ENCODE assay signal across 10 cellular contexts in genomic region chr7:43868181-43868580, GRCh38. TPM values are rescaled to one million over a fixed set of nuclear protein-coding genes. Genes with fewer than 3 reads are reported as not detected.
DNase-seq lines count a peak whose midpoint lies in the region; ATAC-seq, FAIRE-seq and TF ChIP-seq lines count a peak whose summit lies in the region.
"Had no signal": no experiment of that assay in that cellular context is flagged by ENCODE, and none has a peak within 500 bp of the region (broad histone marks: within the 10 kb centered on the region; RNA-seq: fewer than 3 reads in every experiment).

No MANE protein-coding gene starts in this region.

- H4K20me1 ChIP-seq in PC-9 (ENCODE audit: insufficient read depth) = no peaks in the 10 kb centered on the region
- no peaks in the 10 kb centered on the region for H4K20me1 ChIP-seq in endothelial cell of umbilical vein (replicated peaks; ENCODE audit: control insufficient read depth, extremely low read depth, insufficient read depth, low read length)

- H3F3A ChIP-seq in PC-9 (ENCODE audit: insufficient read depth, low read depth) = peaks cover 48% of the 10 kb centered on the region

- no peak for ATAC-seq in psoas muscle
- no peak for ATAC-seq in activated CD4-positive, CD25-positive, alpha-beta regulatory T cell treated with anti-CD3 and anti-CD28 coated beads, Interleukin-2, amount 50 U/mL, for 24 hours

- H3K4me3 ChIP-seq in GM12864 (ENCODE audit: low read depth, low read length) (peak overlapping the region; percentile 87; the same call in 1 of the 2 replicates), PC-9 (peak overlapping the region; percentile 69), endothelial cell of umbilical vein (replicated peaks in 1 of 3; ENCODE audit: insufficient read depth in 1 of 3, low read depth in 1 of 3, low read length in 3 of 3) (peak overlapping the region in 1 of 3 experiments; percentile 66), psoas muscle (peak overlapping the region; percentile 84)

- H3K9me1 ChIP-seq in endothelial cell of umbilical vein (replicated peaks; ENCODE audit: control insufficient read depth, extremely low read depth, insufficient read depth, low read length) = no peaks in the 10 kb centered on the region

- no peak overlapping the region for H3K9ac ChIP-seq in endothelial cell of umbilical vein (replicated peaks; ENCODE audit: extremely low read depth, insufficient read depth, low read length)

- POLR2A ChIA-PET in PC-9 (lab: Charles Lee; ENCODE audit: unreplicated experiment) = interaction anchor here (0.7 kb wide), 1 partner anchor 605 kb away, joined by 3 read pairs; no protein-coding TSS in a partner anchor
- POLR2A ChIA-PET in endothelial cell of umbilical vein (lab: Charles Lee) = no interaction called here

- FAIRE-seq in endothelial cell of umbilical vein (lab: Jason Lieb, UNC) = no peak
- FAIRE-seq: HTR-8/SVneo had no signal

- dilution Hi-C loops in endothelial cell of umbilical vein (cut with MboI; ENCODE audit: extremely low pct_ligation_motif_present, low sequenced_read_pairs) = no loop called here

- TF ChIP-seq CTCF in GM12864 (IDR thresholded peaks at IDR 0.05; ENCODE audit: low read depth, low read length, missing control alignments) (no peak), PC-9 (conservative IDR thresholded peaks at IDR 0.05) (no peak), endothelial cell of umbilical vein (IDR thresholded peaks at IDR 0.05; ENCODE audit: extremely low read depth in 1 of 2, insufficient read depth in 1 of 2, low read depth in 1 of 2, low read length in 2 of 2) (no peak), psoas muscle (IDR thresholded peaks at IDR 0.05) (no peak)

- no peaks in the 10 kb centered on the region for H3K27me3 ChIP-seq in PC-9 (ENCODE audit: insufficient read depth, low read depth)
- H3K27me3 ChIP-seq in endothelial cell of umbilical vein (ENCODE audit: control insufficient read depth in 2 of 2, insufficient read depth in 2 of 2, low read length in 2 of 2) = peaks cover 0 to 2% of the 10 kb centered on the region in 2 experiments
- H3K27me3 ChIP-seq in psoas muscle (ENCODE audit: insufficient read depth in 3 of 3, low read length in 2 of 3) = no peaks in the 10 kb centered on the region

- H3K9me2 ChIP-seq in PC-9 (ENCODE audit: insufficient read depth) = no peaks in the 10 kb centered on the region

- TF ChIP-seq POLR2A in endothelial cell of umbilical vein (IDR thresholded peaks at IDR 0.05; ENCODE audit: low read depth, low read length) = no peak

- BruUV-seq in PC-9 (replicated peaks; lab: Mats Ljungman, UMichigan) (no TSS peak), endothelial cell of umbilical vein (replicated peaks; lab: Mats Ljungman, UMichigan) (no TSS peak)

- H3K79me2 ChIP-seq in PC-9 (ENCODE audit: low read depth) (peaks cover 15% of the 10 kb centered on the region), endothelial cell of umbilical vein (ENCODE audit: control insufficient read depth, insufficient read depth, low read length) (no peaks in the 10 kb centered on the region)

- intact Hi-C loops in PC-9 (cut with micrococcal nuclease; ENCODE audit: unreplicated experiment) = loop anchor here (2.0 kb wide), 1 partner anchor 19 kb away; no protein-coding TSS in a partner anchor
- intact Hi-C loops in endothelial cell of umbilical vein (cut with micrococcal nuclease) = loop anchor here (2.0 kb wide), 1 partner anchor 39 kb away; the partner anchor contains the start of gene URGCP
- intact Hi-C loops in psoas muscle (cut with DNase I) = no loop called here

- WGBS in psoas muscle, 3 donors = 62 to 66% (median 64%) methylated on average over 7 of the region's 7 CpGs

- CTCF ChIA-PET in PC-9 (lab: Charles Lee) (no interaction called here), endothelial cell of umbilical vein (lab: Charles Lee) (no interaction called here)

- H2AFZ ChIP-seq in PC-9 (peak overlapping the region; percentile 84; the same call in 1 of the 2 replicates), endothelial cell of umbilical vein (ENCODE audit: low read depth, low read length) (no peak overlapping the region)

- peaks cover 19% of the 10 kb centered on the region for H3K36me3 ChIP-seq in PC-9 (ENCODE audit: low read depth)
- H3K36me3 ChIP-seq in endothelial cell of umbilical vein (ENCODE audit: control insufficient read depth in 2 of 2, extremely low read depth in 1 of 2, insufficient read depth in 2 of 2, low read length in 2 of 2) = peaks cover 3 to 9% of the 10 kb centered on the region in 2 experiments
- peaks cover 8 to 30% of the 10 kb centered on the region in 2 donors for H3K36me3 ChIP-seq in psoas muscle (ENCODE audit: insufficient read depth in 1 of 2, low read depth in 1 of 2)

- H3K27ac ChIP-seq in PC-9 (no peak overlapping the region), endothelial cell of umbilical vein (ENCODE audit: insufficient read depth, low read depth, low read length) (no peak overlapping the region), psoas muscle (peak overlapping the region; percentile 88)

- H3K4me1 ChIP-seq in PC-9 (replicated peaks; ENCODE audit: insufficient read depth) (peaks cover 58% of the 10 kb centered on the region), endothelial cell of umbilical vein (ENCODE audit: control insufficient read depth, extremely low read depth, insufficient read depth, low read length) (peaks cover 11% of the 10 kb centered on the region), psoas muscle (peaks cover 33% of the 10 kb centered on the region)

- H3K9me3 ChIP-seq in PC-9 (ENCODE audit: insufficient read depth, low read depth) (peaks cover 6% of the 10 kb centered on the region), endothelial cell of umbilical vein (replicated peaks; ENCODE audit: control insufficient read depth, insufficient read depth, low read length) (no peaks in the 10 kb centered on the region), psoas muscle (no peaks in the 10 kb centered on the region)

- peak overlapping the region; percentile 93 for H3K4me2 ChIP-seq in PC-9
- peak overlapping the region; percentile 73 for H3K4me2 ChIP-seq in endothelial cell of umbilical vein (ENCODE audit: insufficient read depth, low read length)

- DNase-seq in GM12864 (ENCODE audit: low read depth) (no peak), PC-9 (no peak), endothelial cell of umbilical vein (ENCODE audit: low read depth, low spot score) (no peak), psoas muscle (no peak), medulla oblongata (ENCODE audit: extremely low spot score) (no peak), activated gamma-delta T cell treated with Interleukin-2 at 50 U/mL for 16 hours (no peak), cortex of kidney (lab: John Stamatoyannopoulos, UW) (no peak)
- DNase-seq: hippocampal formation had no signal

TF ChIP-seq in endothelial cell of umbilical vein, 7 proteins besides CTCF, POLR2A, EP300 and RAD21 (continues in another document):
- TF ChIP-seq MYC (IDR thresholded peaks at IDR 0.05; ENCODE audit: low read depth, low read length) = no peak
- no peak for TF ChIP-seq EZH2 (IDR thresholded peaks at IDR 0.05; ENCODE audit: borderline replicate concordance, low read depth, low read length, severe bottlenecking)
- no peak for TF ChIP-seq MAX (IDR thresholded peaks at IDR 0.05; ENCODE audit: insufficient read depth, insufficient read length)
- TF ChIP-seq POLR2AphosphoS5 (IDR thresholded peaks at IDR 0.05; ENCODE audit: insufficient read depth, low read depth, low read length) = no peak
- TF ChIP-seq FOS (IDR thresholded peaks at IDR 0.05; ENCODE audit: borderline replicate concordance, insufficient read depth, low read length) = no peak
- TF ChIP-seq JUN (IDR thresholded peaks at IDR 0.05; ENCODE audit: borderline replicate concordance, insufficient read depth, insufficient read length, low read depth) = no peak

RNA-seq across cellular contexts. Expression of gene MRPS24, which starts 1.1 kb away (rescaled TPM):
- total RNA-seq in PC-9 (2021) (239 and 301 TPM in 2 replicates), endothelial cell of umbilical vein (105 and 110 TPM in 2 replicates), psoas muscle (100 to 1,000 TPM; 173 to 200 (median 189) TPM)
- polyA plus RNA-seq in endothelial cell of umbilical vein (279 and 293 TPM in 2 replicates), psoas muscle (100 to 1,000 TPM; 262 to 430 (median 322) TPM)
- polyA plus RNA-seq in endothelial cell of umbilical vein (2011; cell fraction: cytosol; rRNA removed) = 223 and 233 TPM in 2 replicates
- polyA plus RNA-seq in endothelial cell of umbilical vein (2011; cell fraction: nucleus; rRNA removed) = 60.7 and 64.6 TPM in 2 replicates
- polyA plus RNA-seq in endothelial cell of umbilical vein (2012) = 121 and 162 TPM in 2 replicates
- polyA minus RNA-seq in endothelial cell of umbilical vein = 51.2 and 58.2 TPM in 2 replicates
- 166 TPM for polyA minus RNA-seq in endothelial cell of umbilical vein (2011; cell fraction: cytosol; rRNA and poly(A)+ RNA removed)
- polyA minus RNA-seq in endothelial cell of umbilical vein (2011; cell fraction: nucleus; rRNA and poly(A)+ RNA removed) = 10.2 and 17.1 TPM in 2 replicates

RNA-seq across cellular contexts. Expression of gene URGCP, which starts 38.2 kb away (rescaled TPM):
- total RNA-seq in PC-9 (2021) (45.7 and 49.5 TPM in 2 replicates), endothelial cell of umbilical vein (25.3 and 26.8 TPM in 2 replicates), psoas muscle (10 to 100 TPM; 41.3 to 54.4 (median 44.8) TPM)
- polyA plus RNA-seq in endothelial cell of umbilical vein (13.1 and 14.9 TPM in 2 replicates), psoas muscle (10 to 100 TPM; 19.2 to 31.8 (median 22.4) TPM)
- 16.3 and 22.6 TPM in 2 replicates for polyA plus RNA-seq in endothelial cell of umbilical vein (2011; cell fraction: cytosol; rRNA removed)
- polyA plus RNA-seq in endothelial cell of umbilical vein (2011; cell fraction: nucleus; rRNA removed) = 26.8 and 37.3 TPM in 2 replicates
- 11.4 and 14.0 TPM in 2 replicates for polyA plus RNA-seq in endothelial cell of umbilical vein (2012)
- 35.7 and 40.4 TPM in 2 replicates for polyA minus RNA-seq in endothelial cell of umbilical vein
- polyA minus RNA-seq in endothelial cell of umbilical vein (2011; cell fraction: cytosol; rRNA and poly(A)+ RNA removed) = 19.5 TPM
- 9.6 and 14.8 TPM in 2 replicates for polyA minus RNA-seq in endothelial cell of umbilical vein (2011; cell fraction: nucleus; rRNA and poly(A)+ RNA removed)

RNA-seq across cellular contexts. Expression of gene UBE2D4, which starts 58.1 kb away (rescaled TPM):
- 11.2 and 17.1 TPM in 2 replicates for total RNA-seq in PC-9 (2021)
- 11.3 and 11.7 TPM in 2 replicates for total RNA-seq in endothelial cell of umbilical vein
- 19.8 and 27.1 TPM in 2 replicates for polyA plus RNA-seq in endothelial cell of umbilical vein
- 16.2 and 16.8 TPM in 2 replicates for polyA plus RNA-seq in endothelial cell of umbilical vein (2011; cell fraction: cytosol; rRNA removed)
- polyA plus RNA-seq in endothelial cell of umbilical vein (2011; cell fraction: nucleus; rRNA removed) = 7.7 and 8.8 TPM in 2 replicates
- 8.6 and 15.3 TPM in 2 replicates for polyA plus RNA-seq in endothelial cell of umbilical vein (2012)
- 21.6 and 31.5 TPM in 2 replicates for polyA minus RNA-seq in endothelial cell of umbilical vein
- polyA minus RNA-seq in endothelial cell of umbilical vein (2011; cell fraction: cytosol; rRNA and poly(A)+ RNA removed) = 16.7 TPM
- 4.5 and 7.1 TPM in 2 replicates for polyA minus RNA-seq in endothelial cell of umbilical vein (2011; cell fraction: nucleus; rRNA and poly(A)+ RNA removed)
- total RNA-seq in psoas muscle = 10 to 100 TPM; 54.2 to 78.8 (median 69.1) TPM
- polyA plus RNA-seq in psoas muscle = 100 to 1,000 TPM in 1 of 3 donors, 10 to 100 TPM in 2; 50.2 to 118 (median 61.1) TPM

Comparison
In these comparisons a context has a peak if more than half of its experiments do, and no peak if none do; other contexts are left out.
1. intact Hi-C loops: an anchor here in PC-9 (2.0 kb wide) and endothelial cell of umbilical vein (2.0 kb wide); none called in psoas muscle.